8 cellular contexts compared by ENCODE assay signal in genomic region chr12:92146497-92146828, GRCh38. TPM values are rescaled to one million over a fixed set of nuclear protein-coding genes. Genes with fewer than 3 reads are reported as not detected.
A peak's percentile ranks its signal among the peaks of the same experiment; 100 is the strongest.
DNase-seq lines count a peak whose midpoint lies in the region; ATAC-seq and TF ChIP-seq lines count a peak whose summit lies in the region.

No MANE protein-coding gene starts in this region.

- POLR2A ChIA-PET in AG04450 (lab: Yijun Ruan, JAX): interaction anchor here (0.6 to 3.4 kb wide), 54 partner anchors 8 to 765 kb away, joined by 3 to 55 read pairs (median 5); no protein-coding TSS in a partner anchor

- DNase-seq in AG04450 (ENCODE audit: low read depth, low spot score) (no peak), breast epithelium (ENCODE audit: low spot score in 2 of 2) (no peak), NCI-H1092 (lab: John Stamatoyannopoulos, UW) (no peak), hypothalamus (lab: John Stamatoyannopoulos, UW) (no peak), HuH-7.5 (ENCODE audit: low spot score) (no peak)

- H3K4me3 ChIP-seq in AG04450 (ENCODE audit: low read depth, low read length): peak overlapping the region; percentile 87
- peak overlapping the region; percentile 88 for H3K4me3 ChIP-seq in HUES64 (ENCODE audit: low read length)
- H3K4me3 ChIP-seq in breast epithelium: peak overlapping the region; percentile 66 to 100 (median 95)
- peak overlapping the region; percentile 73 for H3K4me3 ChIP-seq in mucosa of stomach (ENCODE audit: low read length)

- intact Hi-C loops in breast epithelium (cut with DNase I; ENCODE audit: low total_unique reads): no loop called here

- H3K27me3 ChIP-seq in AG04450 (ENCODE audit: control insufficient read depth, insufficient read depth, low read length) (no peaks in the 10 kb centered on the region), HUES64 (ENCODE audit: insufficient read depth, low read length) (no peaks in the 10 kb centered on the region), breast epithelium (no peaks in the 10 kb centered on the region), mucosa of stomach (ENCODE audit: control insufficient read depth, insufficient read depth, low read length) (no peaks in the 10 kb centered on the region)

- CTCF ChIA-PET in AG04450 (lab: Charles Lee): interaction anchor here (0.6 to 5.5 kb wide), 13 partner anchors 10 to 765 kb away, joined by 3 to 57 read pairs (median 6); no protein-coding TSS in a partner anchor

- H3K9me3 ChIP-seq in AG04450 (ENCODE audit: control insufficient read depth, insufficient read depth, low read length) (no peaks in the 10 kb centered on the region; the same call in 1 of the 2 replicates), HUES64 (ENCODE audit: insufficient read depth, low read depth, low read length) (no peaks in the 10 kb centered on the region), breast epithelium (no peaks in the 10 kb centered on the region), mucosa of stomach (ENCODE audit: control insufficient read depth, low read length) (no peaks in the 10 kb centered on the region)

- peaks cover 26% of the 10 kb centered on the region for H3K36me3 ChIP-seq in HUES64 (ENCODE audit: insufficient read depth, low read length)
- no peaks in the 10 kb centered on the region for H3K36me3 ChIP-seq in breast epithelium
- no peaks in the 10 kb centered on the region for H3K36me3 ChIP-seq in mucosa of stomach (ENCODE audit: control insufficient read depth, insufficient read depth, low read length)

- peak overlapping the region; percentile 82 for H3K27ac ChIP-seq in AG04450 (ENCODE audit: low read depth, low read length)
- peak overlapping the region; percentile 88 for H3K27ac ChIP-seq in HUES64 (ENCODE audit: low read depth, low read length)
- H3K27ac ChIP-seq in breast epithelium: peak overlapping the region; percentile 96 to 99

- H3K9ac ChIP-seq in HUES64 (ENCODE audit: low read depth, low read length) (peak overlapping the region; percentile 83), mucosa of stomach (ENCODE audit: low read length) (peak overlapping the region; percentile 78)

- no peak for ATAC-seq in HG02623 (IDR thresholded peaks at IDR 0.05; ENCODE audit: unreplicated experiment)

- peaks cover 41% of the 10 kb centered on the region for H3K4me1 ChIP-seq in HUES64 (ENCODE audit: insufficient read depth, low read length)
- no peaks in the 10 kb centered on the region for H3K4me1 ChIP-seq in breast epithelium
- H3K4me1 ChIP-seq in mucosa of stomach (ENCODE audit: control insufficient read depth, insufficient read depth, low read length): no peaks in the 10 kb centered on the region

- TF ChIP-seq POLR2A in breast epithelium (IDR thresholded peaks at IDR 0.05): no peak

- TF ChIP-seq CTCF in AG04450 (IDR thresholded peaks at IDR 0.05; ENCODE audit: low read depth, low read length): no peak
- peak in 1 of 3 donors; percentile 14 for TF ChIP-seq CTCF in breast epithelium (IDR thresholded peaks at IDR 0.05)

- 3% methylated on average over 10 of the region's 10 CpGs for WGBS in HUES64

RNA-seq across cellular contexts. Expression of gene BTG1, which starts 0.8 kb away (rescaled TPM):
- 88.8 and 89.7 TPM in 2 replicates for polyA plus RNA-seq in AG04450 (2011; rRNA removed)
- 98.1 and 123 TPM in 2 replicates for polyA minus RNA-seq in AG04450 (2011; rRNA and poly(A)+ RNA removed)
- 20.0 TPM for polyA plus RNA-seq in HUES64 (2013, experiment 1 of 2)
- polyA plus RNA-seq in HUES64 (2013, experiment 2 of 2): 25.7 TPM
- 100 to 1,000 TPM in 1 of 3 donors, 10 to 100 TPM in 2; 83.9 to 106 (median 96.3) TPM for total RNA-seq in breast epithelium
